In the genomic region with DNA sequence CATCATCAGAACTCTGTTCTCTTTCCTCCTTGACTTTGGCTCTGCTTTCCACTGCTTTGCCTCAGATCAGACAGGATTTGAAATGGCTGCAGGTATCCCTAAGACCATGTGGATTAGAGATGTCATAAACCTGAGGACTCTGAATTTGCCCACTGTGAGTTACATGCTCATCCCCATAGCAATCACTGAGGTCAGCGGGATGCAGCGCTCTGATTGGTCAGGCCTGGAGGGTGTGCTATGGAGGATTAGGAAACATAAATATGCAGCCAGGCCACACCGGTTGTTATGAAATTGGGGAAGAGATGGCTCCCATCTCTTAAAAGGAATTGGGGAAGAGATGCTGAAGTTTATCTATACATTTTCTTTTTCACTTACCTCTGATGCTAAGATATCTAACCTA, we compare ENCODE assay signal across 9 cellular contexts.
DNase-seq lines count a peak whose midpoint lies in the region; ATAC-seq, FAIRE-seq and TF ChIP-seq lines count a peak whose summit lies in the region.
"Had no signal": no experiment of that assay in that cellular context is flagged by ENCODE, and none has a peak within 500 bp of the region (broad histone marks: within the 10 kb centered on the region; RNA-seq: fewer than 3 reads in every experiment).

No MANE protein-coding gene starts in this region.

- H3K23me2 ChIP-seq in H1 (ENCODE audit: low read depth, low read length) = no peaks in the 10 kb centered on the region; the same call in 1 of the 2 replicates

- H3K18ac ChIP-seq in H1 (ENCODE audit: extremely low read depth, low read length) = no peak overlapping the region

- no peak overlapping the region for H2BK15ac ChIP-seq in H1 (ENCODE audit: low read length)

- no peak overlapping the region for H3K23ac ChIP-seq in H1 (ENCODE audit: insufficient read length)

- no peaks in the 10 kb centered on the region for H3K79me2 ChIP-seq in H1 (ENCODE audit: control insufficient read depth in 1 of 2, insufficient read depth in 2 of 2, low read length in 2 of 2)

- H3K4me2 ChIP-seq in H1 (ENCODE audit: insufficient read depth in 1 of 2, low read depth in 2 of 2, low read length in 2 of 2) = no peak overlapping the region

- H2AK5ac ChIP-seq in H1 (ENCODE audit: low read depth, low read length) = no peak overlapping the region

- CTCF ChIA-PET in H1 (lab: Charles Lee; ENCODE audit: partially characterized antibody) = no interaction called here

- no peak overlapping the region for H3K4me3 ChIP-seq in H1 (ENCODE audit: extremely low read depth in 1 of 4, insufficient read depth in 2 of 4, low read depth in 3 of 4, low read length in 4 of 4)

- no peak overlapping the region for H3K4ac ChIP-seq in H1 (replicated peaks; ENCODE audit: insufficient read length, low read depth, low read length)

- H4K5ac ChIP-seq in H1 (ENCODE audit: insufficient read length, low read depth, low read length) = no peak overlapping the region

- 78% methylated on average over 3 of the region's 3 CpGs; no CpG with 5 or more reads in 1 of the 2 experiments for WGBS in H1 (ENCODE audit: extremely low coverage in 1 of 2, insufficient coverage in 1 of 2, insufficient read length in 1 of 2, insufficient replicate concordance in 2 of 2, low coverage in 1 of 2, low lambda C conversion rate in 2 of 2, missing lambda C conversion rate in 1 of 2), 2 experiments

- H3K27ac ChIP-seq in H1 (ENCODE audit: low read depth, low read length) = no peak overlapping the region

- DNase-seq in GM13977 (ENCODE audit: low spot score) = peak; percentile 38
- peak; percentile 20 for DNase-seq in SKM-1 (lab: John Stamatoyannopoulos, UW; ENCODE audit: unreplicated experiment)
- peak in 1 of 2 experiments; percentile 61 for DNase-seq in H1 (ENCODE audit: low read depth in 1 of 2, low spot score in 2 of 2)
- DNase-seq in naive thymus-derived CD8-positive, alpha-beta T cell = peak in 5 of 10 donors; percentile 5 to 73 (median 15)
- DNase-seq in NCI-H1048 (lab: John Stamatoyannopoulos, UW) = no peak

- peak; percentile 100 for ATAC-seq in GM21447 (IDR thresholded peaks at IDR 0.05; ENCODE audit: unreplicated experiment)
- peak; percentile 98 for ATAC-seq in HG03457 (IDR thresholded peaks at IDR 0.05; ENCODE audit: unreplicated experiment)
- peak; percentile 46 to 49 for ATAC-seq in naive thymus-derived CD8-positive, alpha-beta T cell

- no peak overlapping the region for H3K4me3 Mint-ChIP-seq in naive thymus-derived CD8-positive, alpha-beta T cell
- H3K4me3 Mint-ChIP-seq: natural killer cell treated with Interleukin-12 subunit alpha and Interleukin-12 subunit beta and Interleukin-15 and Interleukin-18, amount 100 ng/mL, for 72 hours had no signal

- no peak overlapping the region for H2BK12ac ChIP-seq in H1 (ENCODE audit: low read depth, low read length)

- H3K9ac ChIP-seq in H1 (replicated peaks in 1 of 4; ENCODE audit: extremely low read depth in 1 of 4, low read depth in 3 of 4, low read length in 3 of 4) = no peak overlapping the region

- TF ChIP-seq RAD21 in H1 (IDR thresholded peaks at IDR 0.05 in 1 of 2, conservative IDR thresholded peaks at IDR 0.05 in 1 of 2; ENCODE audit: low read depth in 2 of 2, low read length in 2 of 2) = no peak

- H2BK20ac ChIP-seq in H1 (ENCODE audit: low read length) = no peak overlapping the region

- H3K36me3 ChIP-seq in H1 (ENCODE audit: control insufficient read depth in 2 of 4, insufficient read depth in 4 of 4, low read length in 3 of 4) = no peaks in the 10 kb centered on the region

- H3K4me1 ChIP-seq in H1 (replicated peaks in 1 of 4; ENCODE audit: control insufficient read depth in 3 of 4, insufficient read depth in 4 of 4, low read length in 3 of 4) = peaks cover 0 to 3% (median 0%) of the 10 kb centered on the region in 4 experiments; a peak in 1 of 7 replicates

- no peak for TF ChIP-seq POLR2A in H1 (IDR thresholded peaks at IDR 0.05; ENCODE audit: control extremely low read depth in 1 of 2, low read depth in 2 of 2, low read length in 2 of 2)

- H3K27ac Mint-ChIP-seq in naive thymus-derived CD8-positive, alpha-beta T cell = no peak overlapping the region
- H3K27ac Mint-ChIP-seq: natural killer cell treated with Interleukin-12 subunit alpha and Interleukin-12 subunit beta and Interleukin-15 and Interleukin-18, amount 100 ng/mL, for 72 hours had no signal

- in situ Hi-C loops in GM13977 (cut with MboI; ENCODE audit: low pct_unique_long_range_greater_than_20kb, low sequenced_read_pairs, unreplicated experiment) = no loop called here

- no peak overlapping the region for H2AFZ ChIP-seq in H1 (ENCODE audit: low read length)

- H2BK5ac ChIP-seq in H1 (ENCODE audit: low read depth, low read length) = no peak overlapping the region

- no peak overlapping the region for H4K91ac ChIP-seq in H1 (replicated peaks; ENCODE audit: insufficient read length, low read length)

- POLR2A ChIA-PET in H1 (lab: Charles Lee; ENCODE audit: partially characterized antibody) = no interaction called here
- POLR2A ChIA-PET in naive thymus-derived CD8-positive, alpha-beta T cell (lab: Charles Lee) = no interaction called here

- no peaks in the 10 kb centered on the region for H3K9me3 ChIP-seq in H1 (ENCODE audit: insufficient read depth in 2 of 2, low read depth in 1 of 2, low read length in 1 of 2)

- no peaks in the 10 kb centered on the region for H4K20me1 ChIP-seq in H1 (replicated peaks in 1 of 2; ENCODE audit: control insufficient read depth in 1 of 2, insufficient read depth in 2 of 2, low read length in 2 of 2)

- H3K9me3 Mint-ChIP-seq in naive thymus-derived CD8-positive, alpha-beta T cell = no peaks in the 10 kb centered on the region
- H3K9me3 Mint-ChIP-seq: natural killer cell treated with Interleukin-12 subunit alpha and Interleukin-12 subunit beta and Interleukin-15 and Interleukin-18, amount 100 ng/mL, for 72 hours had no signal

- no peak overlapping the region for H2BK120ac ChIP-seq in H1 (replicated peaks; ENCODE audit: low read depth, low read length)

- H3K79me1 ChIP-seq in H1 (ENCODE audit: low read depth, low read length) = no peaks in the 10 kb centered on the region

- no peaks in the 10 kb centered on the region for H3K36me3 Mint-ChIP-seq in naive thymus-derived CD8-positive, alpha-beta T cell
- H3K36me3 Mint-ChIP-seq: natural killer cell treated with Interleukin-12 subunit alpha and Interleukin-12 subunit beta and Interleukin-15 and Interleukin-18, amount 100 ng/mL, for 72 hours had no signal

- H3K4me1 Mint-ChIP-seq in naive thymus-derived CD8-positive, alpha-beta T cell = no peaks in the 10 kb centered on the region

- H3K14ac ChIP-seq in H1 (ENCODE audit: insufficient read length) = no peak overlapping the region

- peaks cover 2 to 9% (median 5%) of the 10 kb centered on the region in 5 donors for H3K27me3 Mint-ChIP-seq in naive thymus-derived CD8-positive, alpha-beta T cell

- no peak overlapping the region for H3K56ac ChIP-seq in H1 (replicated peaks; ENCODE audit: insufficient read length, low read depth, low read length)

- no peak for TF ChIP-seq EP300 in H1 (IDR thresholded peaks at IDR 0.05; ENCODE audit: borderline replicate concordance in 1 of 2, low read depth in 2 of 2, low read length in 2 of 2)

- TF ChIP-seq CTCF in GM13977 (IDR thresholded peaks at IDR 0.05; ENCODE audit: extremely low read depth, insufficient read depth, missing control alignments) (no peak), H1 (IDR thresholded peaks at IDR 0.05; ENCODE audit: control extremely low read depth in 1 of 3, insufficient read depth in 1 of 3, low read depth in 1 of 3, low read length in 3 of 3) (no peak)

- H4K8ac ChIP-seq in H1 (ENCODE audit: extremely low read depth, insufficient read depth, low read length) = no peak overlapping the region

- FAIRE-seq in H1 (lab: Jason Lieb, UNC) = peak; percentile 63
- FAIRE-seq: TTC549 had no signal

- H3K27me3 ChIP-seq in H1 (replicated peaks in 1 of 4; ENCODE audit: control insufficient read depth in 3 of 4, extremely low read depth in 1 of 4, insufficient read depth in 3 of 4, low read length in 3 of 4) = no peaks in the 10 kb centered on the region

TF ChIP-seq in H1, 55 proteins besides CTCF, POLR2A, EP300 and RAD21:
- no peak for TF ChIP-seq SUZ12 (IDR thresholded peaks at IDR 0.05; ENCODE audit: low read length)
- no peak for TF ChIP-seq HDAC2 (IDR thresholded peaks at IDR 0.05; ENCODE audit: borderline replicate concordance in 1 of 2, low read depth in 2 of 2, low read length in 2 of 2)
- TF ChIP-seq CTBP2 (IDR thresholded peaks at IDR 0.05; ENCODE audit: borderline replicate concordance, insufficient read depth, insufficient read length, low read length) = no peak
- TF ChIP-seq SRF (IDR thresholded peaks at IDR 0.05; ENCODE audit: low read depth, low read length) = no peak
- TF ChIP-seq KDM5A (IDR thresholded peaks at IDR 0.05; ENCODE audit: low read length) = no peak
- TF ChIP-seq, protein P1, sequence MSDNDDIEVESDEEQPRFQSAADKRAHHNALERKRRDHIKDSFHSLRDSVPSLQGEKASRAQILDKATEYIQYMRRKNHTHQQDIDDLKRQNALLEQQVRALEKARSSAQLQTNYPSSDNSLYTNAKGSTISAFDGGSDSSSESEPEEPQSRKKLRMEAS (IDR thresholded peaks at IDR 0.05) = no peak
- peak; percentile 73 for TF ChIP-seq CREB1 (IDR thresholded peaks at IDR 0.05)
- TF ChIP-seq TAF1 (IDR thresholded peaks at IDR 0.05; ENCODE audit: low read depth, low read length) = no peak
- TF ChIP-seq RFX5 (IDR thresholded peaks at IDR 0.05; ENCODE audit: borderline replicate concordance, low read depth, low read length) = peak; percentile 95
- no peak for TF ChIP-seq CHD1 (IDR thresholded peaks at IDR 0.05; ENCODE audit: low read depth, low read length)
- TF ChIP-seq CHD2 (IDR thresholded peaks at IDR 0.05; ENCODE audit: low read length) = peak; percentile 45; the same call in 1 of the 2 replicates
TF ChIP-seq in H1: peak in this region for 3.

Comparison
In these comparisons a context has a peak if more than half of its experiments do, and no peak if none do; other contexts are left out.
1. ATAC-seq: peak in every context shown above with its lines; median percentile 100 in GM21447; 98 in HG03457; 48 in naive thymus-derived CD8-positive, alpha-beta T cell.